ENCODE assay signal across 16 cellular contexts in genomic region chr9:128385493-128386205, GRCh38.
"Had no signal": no experiment of that assay in that cellular context is flagged by ENCODE, and none has a peak within 500 bp of the region (broad histone marks: within the 10 kb centered on the region; RNA-seq: fewer than 3 reads in every experiment).

No MANE protein-coding gene starts in this region.

- H3K9me3 Mint-ChIP-seq: activated naive CD4-positive, alpha-beta T cell treated with anti-CD3 and anti-CD28 coated beads for 36 hours; central memory CD8-positive, alpha-beta T cell; dendritic cell treated with granulocyte-macrophage colony-stimulating factor and Interleukin-4, amounts not matched to agents 40 ng/mL and 50 ng/mL, for 4 days; memory B cell; natural killer cell treated with Interleukin-12 subunit alpha and Interleukin-12 subunit beta and Interleukin-15 and Interleukin-18, amount 100 ng/mL, for 72 hours had no signal

- H3K4me1 ChIP-seq: left lung, pancreas, tibial nerve, vagina had no signal

- H3K4me3 ChIP-seq: left lung, pancreas, tibial nerve, vagina had no signal

- H3K27ac ChIP-seq: left lung, pancreas, tibial nerve, vagina, VCaP had no signal

- H3K36me3 Mint-ChIP-seq: natural killer cell treated with Interleukin-12 subunit alpha and Interleukin-12 subunit beta and Interleukin-15 and Interleukin-18, amount 100 ng/mL, for 72 hours had no signal

- H3K27me3 Mint-ChIP-seq: central memory CD8-positive, alpha-beta T cell; dendritic cell treated with granulocyte-macrophage colony-stimulating factor and Interleukin-4, amounts not matched to agents 40 ng/mL and 50 ng/mL, for 4 days; memory B cell; natural killer cell treated with Interleukin-12 subunit alpha and Interleukin-12 subunit beta and Interleukin-15 and Interleukin-18, amount 100 ng/mL, for 72 hours had no signal

- DNase-seq: activated CD4-positive, alpha-beta T cell treated with anti-CD3 and anti-CD28 coated beads for 4 hours; activated naive CD4-positive, alpha-beta T cell treated with anti-CD3 and anti-CD28 coated beads for 36 hours; foreskin fibroblast; islet precursor cell; left lung; pancreas; stimulated activated CD4-positive, alpha-beta T cell treated with anti-CD3 and anti-CD28 coated beads, Interleukin-4, amount 100 ng/mL, for 4 hours; T-helper 9 cell had no signal

- H3K9me3 ChIP-seq: left lung, pancreas, tibial nerve, vagina had no signal

- H3K4me3 Mint-ChIP-seq: activated naive CD4-positive, alpha-beta T cell treated with anti-CD3 and anti-CD28 coated beads for 36 hours; central memory CD8-positive, alpha-beta T cell; dendritic cell treated with granulocyte-macrophage colony-stimulating factor and Interleukin-4, amounts not matched to agents 40 ng/mL and 50 ng/mL, for 4 days; memory B cell; natural killer cell treated with Interleukin-12 subunit alpha and Interleukin-12 subunit beta and Interleukin-15 and Interleukin-18, amount 100 ng/mL, for 72 hours had no signal

- H3K27me3 ChIP-seq: left lung, pancreas, tibial nerve, vagina had no signal

- ATAC-seq: esophagus mucosa; left lung; natural killer cell treated with Interleukin-12 subunit alpha and Interleukin-12 subunit beta and Interleukin-15 and Interleukin-18, amount 100 ng/mL, for 72 hours; pancreas had no signal

- H3K27ac Mint-ChIP-seq: activated naive CD4-positive, alpha-beta T cell treated with anti-CD3 and anti-CD28 coated beads for 36 hours; dendritic cell treated with granulocyte-macrophage colony-stimulating factor and Interleukin-4, amounts not matched to agents 40 ng/mL and 50 ng/mL, for 4 days; memory B cell; natural killer cell treated with Interleukin-12 subunit alpha and Interleukin-12 subunit beta and Interleukin-15 and Interleukin-18, amount 100 ng/mL, for 72 hours had no signal
